ENCODE assay signal across 12 cellular contexts in genomic region chr2:197079832-197080555, GRCh38.
DNase-seq lines count a peak whose midpoint lies in the region; ATAC-seq and TF ChIP-seq lines count a peak whose summit lies in the region.
"Had no signal": no experiment of that assay in that cellular context is flagged by ENCODE, and none has a peak within 500 bp of the region (broad histone marks: within the 10 kb centered on the region; RNA-seq: fewer than 3 reads in every experiment).

No MANE protein-coding gene starts in this region.

- peaks cover 6% of the 10 kb centered on the region for H3F3A ChIP-seq in SK-N-SH (replicated peaks; ENCODE audit: insufficient read depth)

- no peak for TF ChIP-seq CTCF in SK-N-SH (IDR thresholded peaks at IDR 0.05)

- H2AFZ ChIP-seq in ACC112 (ENCODE audit: low read length, unreplicated experiment) (peak overlapping the region; percentile 56), SK-N-SH (ENCODE audit: low read depth) (no peak overlapping the region)

- no peaks in the 10 kb centered on the region for H3K9me3 ChIP-seq in SK-N-SH
- H3K9me3 ChIP-seq: BLaER1 had no signal

- H3K4me3 ChIP-seq in ACC112 (ENCODE audit: low read depth, low read length) = no peak overlapping the region
- no peak overlapping the region for H3K4me3 ChIP-seq in SK-N-SH (ENCODE audit: low read depth in 2 of 2, low read length in 1 of 2)
- H3K4me3 ChIP-seq: BLaER1 had no signal

- H3K9me2 ChIP-seq in SK-N-SH = no peaks in the 10 kb centered on the region

- TF ChIP-seq EP300 in Ishikawa (IDR thresholded peaks at IDR 0.05; ENCODE audit: borderline replicate concordance) (peak; percentile 37; the same call in 1 of the 2 replicates), SK-N-SH (IDR thresholded peaks at IDR 0.05; ENCODE audit: borderline replicate concordance in 1 of 2, low read depth in 1 of 2, low read length in 1 of 2) (no peak; a peak in 1 of 4 replicates)

- no peak overlapping the region for H3K9ac ChIP-seq in SK-N-SH
- H3K9ac ChIP-seq: BLaER1 had no signal

- no peaks in the 10 kb centered on the region for H4K20me1 ChIP-seq in SK-N-SH (ENCODE audit: insufficient read depth)
- H4K20me1 ChIP-seq: BLaER1 had no signal

- DNase-seq in SK-N-SH (peak; percentile 59), inferior parietal cortex (ENCODE audit: extremely low spot score) (peak; percentile 22), COLO829 (ENCODE audit: low spot score) (no peak)
- DNase-seq in stimulated activated CD4-positive, alpha-beta T cell treated with anti-CD3 and anti-CD28 coated beads, Interleukin-2, amount 100 ng/mL, for 48 hours = no peak
- DNase-seq: activated CD8-positive, alpha-beta memory T cell treated with anti-CD3 and anti-CD28 coated beads for 24 hours; cerebellar nuclear complex; H9 had no signal

- TF ChIP-seq RAD21 in Ishikawa (IDR thresholded peaks at IDR 0.05; ENCODE audit: low read depth) (no peak), SK-N-SH (IDR thresholded peaks at IDR 0.05; ENCODE audit: low read length) (0 out of 2 replicates have a peak, but pooled peaks have one; percentile 6)

- H3K79me2 ChIP-seq in ACC112 (ENCODE audit: control insufficient read depth, insufficient read depth, low read length, unreplicated experiment) = no peaks in the 10 kb centered on the region
- H3K79me2 ChIP-seq in SK-N-SH (ENCODE audit: insufficient read depth) = no peaks in the 10 kb centered on the region

- no peaks in the 10 kb centered on the region for H3K27me3 ChIP-seq in ACC112 (ENCODE audit: insufficient read depth, low read length)
- H3K27me3 ChIP-seq in SK-N-SH (ENCODE audit: insufficient read depth) = no peaks in the 10 kb centered on the region
- H3K27me3 ChIP-seq: BLaER1 had no signal

- H3K4me2 ChIP-seq in SK-N-SH = peak overlapping the region; percentile 10; the same call in 1 of the 2 replicates
- H3K4me2 ChIP-seq: BLaER1 had no signal

- 29% methylated on average over 6 of the region's 6 CpGs for WGBS in SK-N-SH (ENCODE audit: low lambda C conversion rate)

- CTCF ChIA-PET in SK-N-SH (lab: Yijun Ruan, JAX) = interaction anchor here (0.7 to 1.3 kb wide), 3 partner anchors 33 to 347 kb away, joined by 3 read pairs; no protein-coding TSS in a partner anchor

- ATAC-seq in GM19035 (IDR thresholded peaks at IDR 0.05; ENCODE audit: unreplicated experiment) = no peak
- ATAC-seq in HG02678 (IDR thresholded peaks at IDR 0.05; ENCODE audit: unreplicated experiment) = no peak

- H3K36me3 ChIP-seq in ACC112 (ENCODE audit: insufficient read depth, low read length) (no peaks in the 10 kb centered on the region), SK-N-SH (replicated peaks in 1 of 2; ENCODE audit: control insufficient read depth in 1 of 2, insufficient read depth in 2 of 2, low read length in 1 of 2) (peaks cover 0 to 10% of the 10 kb centered on the region in 2 experiments)
- H3K36me3 ChIP-seq: BLaER1 had no signal

- H3K27ac ChIP-seq in ACC112 (ENCODE audit: low read depth, low read length) (no peak overlapping the region), SK-N-SH (ENCODE audit: low read depth in 2 of 2, low read length in 1 of 2) (peak overlapping the region; percentile 22 to 79; a peak in 3 of 4 replicates)
- H3K27ac ChIP-seq: BLaER1 had no signal

- POLR2A ChIA-PET in SK-N-SH (lab: Yijun Ruan, JAX) = interaction anchor here (0.6 kb wide), 1 partner anchor 283 kb away, joined by 3 read pairs; no protein-coding TSS in a partner anchor

- H3K4me1 ChIP-seq in ACC112 (ENCODE audit: control insufficient read depth, insufficient read depth, low read length, unreplicated experiment) (peaks cover 11% of the 10 kb centered on the region), SK-N-SH (ENCODE audit: control insufficient read depth in 1 of 2, insufficient read depth in 2 of 2, low read depth in 1 of 2, low read length in 1 of 2) (peaks cover 20 to 22% of the 10 kb centered on the region in 2 experiments; a peak in 3 of 4 replicates)
- H3K4me1 ChIP-seq: BLaER1 had no signal

TF ChIP-seq in Ishikawa, 13 proteins besides CTCF, POLR2A, EP300 and RAD21 (continues in another document):
- TF ChIP-seq REST (IDR thresholded peaks at IDR 0.05; ENCODE audit: low read depth) (no peak), TEAD4 (IDR thresholded peaks at IDR 0.05) (peak; percentile 39; the same call in 1 of the 2 replicates), CREB1 (IDR thresholded peaks at IDR 0.05; ENCODE audit: low read depth) (no peak), FOXM1 (IDR thresholded peaks at IDR 0.05; ENCODE audit: borderline replicate concordance, low read depth) (peak; percentile 45; the same call in 1 of the 2 replicates), EGR1 (IDR thresholded peaks at IDR 0.05) (no peak), TCF12 (IDR thresholded peaks at IDR 0.05; ENCODE audit: low read depth) (no peak), TAF1 (IDR thresholded peaks at IDR 0.05; ENCODE audit: low read depth) (no peak), ZBTB7A (IDR thresholded peaks at IDR 0.05; ENCODE audit: low read depth) (no peak), NFIC (IDR thresholded peaks at IDR 0.05) (peak; percentile 80), CEBPB (IDR thresholded peaks at IDR 0.05) (no peak), YY1 (IDR thresholded peaks at IDR 0.05; ENCODE audit: low read depth) (no peak)
- TF ChIP-seq, protein P1, sequence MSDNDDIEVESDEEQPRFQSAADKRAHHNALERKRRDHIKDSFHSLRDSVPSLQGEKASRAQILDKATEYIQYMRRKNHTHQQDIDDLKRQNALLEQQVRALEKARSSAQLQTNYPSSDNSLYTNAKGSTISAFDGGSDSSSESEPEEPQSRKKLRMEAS (IDR thresholded peaks at IDR 0.05) = no peak

TF ChIP-seq in SK-N-SH, 30 proteins besides CTCF, POLR2A, EP300 and RAD21:
- TF ChIP-seq MEF2A (IDR thresholded peaks at IDR 0.05; ENCODE audit: borderline replicate concordance, low read depth) (no peak), JUND (IDR thresholded peaks at IDR 0.05) (peak; percentile 33), EZH2phosphoT487 (IDR thresholded peaks at IDR 0.05; ENCODE audit: borderline replicate concordance, low read depth) (no peak), FOSL2 (IDR thresholded peaks at IDR 0.05; ENCODE audit: borderline replicate concordance, low read depth) (0 out of 2 replicates have a peak, but pooled peaks have one; percentile 3), TCF12 (IDR thresholded peaks at IDR 0.05) (peak; percentile 22; the same call in 1 of the 2 replicates), NFIC (IDR thresholded peaks at IDR 0.05; ENCODE audit: borderline replicate concordance) (0 out of 2 replicates have a peak, but pooled peaks have one; percentile 30), TEAD4 (IDR thresholded peaks at IDR 0.05; ENCODE audit: borderline replicate concordance, insufficient read depth) (0 out of 2 replicates have a peak, but pooled peaks have one; percentile 25), RCOR1 (IDR thresholded peaks at IDR 0.05; ENCODE audit: low read length) (peak; percentile 53; the same call in 1 of the 2 replicates), FOXJ3 (CRISPR knock-in tag; IDR thresholded peaks at IDR 0.05) (no peak)
- TF ChIP-seq, protein P2, sequence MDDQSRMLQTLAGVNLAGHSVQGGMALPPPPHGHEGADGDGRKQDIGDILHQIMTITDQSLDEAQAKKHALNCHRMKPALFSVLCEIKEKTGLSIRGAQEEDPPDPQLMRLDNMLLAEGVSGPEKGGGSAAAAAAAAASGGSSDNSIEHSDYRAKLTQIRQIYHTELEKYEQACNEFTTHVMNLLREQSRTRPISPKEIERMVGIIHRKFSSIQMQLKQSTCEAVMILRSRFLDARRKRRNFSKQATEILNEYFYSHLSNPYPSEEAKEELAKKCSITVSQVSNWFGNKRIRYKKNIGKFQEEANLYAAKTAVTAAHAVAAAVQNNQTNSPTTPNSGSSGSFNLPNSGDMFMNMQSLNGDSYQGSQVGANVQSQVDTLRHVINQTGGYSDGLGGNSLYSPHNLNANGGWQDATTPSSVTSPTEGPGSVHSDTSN (IDR thresholded peaks at IDR 0.05) = peak; percentile 37; the same call in 1 of the 2 replicates
- TF ChIP-seq, protein P1 (IDR thresholded peaks at IDR 0.05; ENCODE audit: low read depth) = no peak

Comparison
In these comparisons a context has a peak if more than half of its experiments do, and no peak if none do; other contexts are left out.
1. DNase-seq: peak in SK-N-SH (single experiment) and inferior parietal cortex (single experiment); none in stimulated activated CD4-positive, alpha-beta T cell treated with anti-CD3 and anti-CD28 coated beads, Interleukin-2, amount 100 ng/mL, for 48 hours (0 of 2) and COLO829 (single experiment).